12 cellular contexts compared by ENCODE assay signal in genomic region chr18:23593720-23594119, GRCh38. TPM values are rescaled to one million over a fixed set of nuclear protein-coding genes. Genes with fewer than 3 reads are reported as not detected.
A peak's percentile ranks its signal among the peaks of the same experiment; 100 is the strongest.
DNase-seq lines count a peak whose midpoint lies in the region; ATAC-seq and TF ChIP-seq lines count a peak whose summit lies in the region.
"Had no signal": no experiment of that assay in that cellular context is flagged by ENCODE, and none has a peak within 500 bp of the region (broad histone marks: within the 10 kb centered on the region; RNA-seq: fewer than 3 reads in every experiment).

No MANE protein-coding gene starts in this region.

- ATAC-seq in activated naive CD4-positive, alpha-beta T cell treated with anti-CD3 and anti-CD28 coated beads, Interleukin-2, amount 50 U/mL, for 72 hours, result peak; percentile 67 to 69
- peak; percentile 87 for ATAC-seq in RWPE2 (ENCODE audit: low read depth)
- peak; percentile 66 for ATAC-seq in upper lobe of right lung
- ATAC-seq in GM19455 (IDR thresholded peaks at IDR 0.05; ENCODE audit: unreplicated experiment), result no peak
- no peak for ATAC-seq in GM18502 (IDR thresholded peaks at IDR 0.05; ENCODE audit: poor library complexity, unreplicated experiment)

- H3K4me1 ChIP-seq in RWPE2 (ENCODE audit: insufficient read depth, poor library complexity, severe bottlenecking) (peaks cover 30% of the 10 kb centered on the region), upper lobe of right lung (no peaks in the 10 kb centered on the region)

- H3K27ac ChIP-seq in RWPE2 (ENCODE audit: poor library complexity, severe bottlenecking) (peak overlapping the region; percentile 60), upper lobe of right lung (no peak overlapping the region)
- H3K27ac ChIP-seq: BLaER1 had no signal

- DNase-seq in activated naive CD4-positive, alpha-beta T cell treated with anti-CD3 and anti-CD28 coated beads, Interleukin-2, amount 50 U/mL, for 72 hours (ENCODE audit: low spot score in 2 of 2), result no peak
- no peak for DNase-seq in activated naive CD4-positive, alpha-beta T cell treated with Interleukin-2 at 50 U/mL for 16 hours
- DNase-seq in RWPE2 (ENCODE audit: low spot score) (no peak), fibroblast of the aortic adventitia (ENCODE audit: low read depth) (peak; percentile 87), upper lobe of right lung (no peak), DMS53 (lab: John Stamatoyannopoulos, UW) (no peak)
- DNase-seq: erythroblast, H9, NCI-H526 had no signal

- no peaks in the 10 kb centered on the region for H3K9me3 ChIP-seq in RWPE2 (ENCODE audit: severe bottlenecking)
- H3K9me3 ChIP-seq in upper lobe of right lung, result no peaks in the 10 kb centered on the region
- H3K9me3 ChIP-seq: BLaER1 had no signal

- intact Hi-C loops in upper lobe of right lung (cut with DNase I), result no loop called here

- H3K9me3 Mint-ChIP-seq in activated naive CD4-positive, alpha-beta T cell treated with anti-CD3 and anti-CD28 coated beads, Interleukin-2, amount 50 U/mL, for 72 hours, result no peaks in the 10 kb centered on the region
- H3K9me3 Mint-ChIP-seq: H9 had no signal

- peaks cover 0 to 6% of the 10 kb centered on the region in 2 donors for H3K36me3 Mint-ChIP-seq in activated naive CD4-positive, alpha-beta T cell treated with anti-CD3 and anti-CD28 coated beads, Interleukin-2, amount 50 U/mL, for 72 hours

- peak overlapping the region in 1 of 2 donors; percentile 42 for H3K27ac Mint-ChIP-seq in activated naive CD4-positive, alpha-beta T cell treated with anti-CD3 and anti-CD28 coated beads, Interleukin-2, amount 50 U/mL, for 72 hours
- H3K27ac Mint-ChIP-seq: H9 had no signal

- TF ChIP-seq CTCF in RWPE2 (IDR thresholded peaks at IDR 0.05; ENCODE audit: poor library complexity, severe bottlenecking) (no peak), fibroblast of the aortic adventitia (IDR thresholded peaks at IDR 0.05; ENCODE audit: insufficient read depth, low read length) (no peak), upper lobe of right lung (IDR thresholded peaks at IDR 0.05) (no peak)

- H3K27me3 ChIP-seq in RWPE2 (ENCODE audit: insufficient read depth, poor library complexity, severe bottlenecking) (no peaks in the 10 kb centered on the region), upper lobe of right lung (no peaks in the 10 kb centered on the region)
- H3K27me3 ChIP-seq: BLaER1 had no signal

- H3K4me3 ChIP-seq in RWPE2 (ENCODE audit: severe bottlenecking) (no peak overlapping the region), fibroblast of the aortic adventitia (ENCODE audit: low read depth, low read length) (no peak overlapping the region), upper lobe of right lung (no peak overlapping the region)
- H3K4me3 ChIP-seq: BLaER1 had no signal

- H3K36me3 ChIP-seq in RWPE2 (ENCODE audit: low read depth) (no peaks in the 10 kb centered on the region), upper lobe of right lung (no peaks in the 10 kb centered on the region)
- H3K36me3 ChIP-seq: BLaER1 had no signal

RNA-seq across cellular contexts. Expression of gene NPC1, which starts 7.4 kb away (rescaled TPM):
- total RNA-seq in activated naive CD4-positive, alpha-beta T cell treated with anti-CD3 and anti-CD28 coated beads, Interleukin-2, amount 50 U/mL, for 72 hours, result 10 to 100 TPM; 28.1 to 39.7 TPM
- total RNA-seq in fibroblast of the aortic adventitia (ENCODE audit: low replicate concordance), result 27.6 and 51.3 TPM in 2 replicates
- 143 TPM for total RNA-seq in upper lobe of right lung

Comparison
In these comparisons a context has a peak if more than half of its experiments do, and no peak if none do; other contexts are left out.
1. ATAC-seq: peak in activated naive CD4-positive, alpha-beta T cell treated with anti-CD3 and anti-CD28 coated beads, Interleukin-2, amount 50 U/mL, for 72 hours (2 of 2), RWPE2 (single experiment) and upper lobe of right lung (single experiment); none in GM19455 (single experiment) and GM18502 (single experiment).